ENCODE assay signal across 1 cellular context in the genomic region with DNA sequence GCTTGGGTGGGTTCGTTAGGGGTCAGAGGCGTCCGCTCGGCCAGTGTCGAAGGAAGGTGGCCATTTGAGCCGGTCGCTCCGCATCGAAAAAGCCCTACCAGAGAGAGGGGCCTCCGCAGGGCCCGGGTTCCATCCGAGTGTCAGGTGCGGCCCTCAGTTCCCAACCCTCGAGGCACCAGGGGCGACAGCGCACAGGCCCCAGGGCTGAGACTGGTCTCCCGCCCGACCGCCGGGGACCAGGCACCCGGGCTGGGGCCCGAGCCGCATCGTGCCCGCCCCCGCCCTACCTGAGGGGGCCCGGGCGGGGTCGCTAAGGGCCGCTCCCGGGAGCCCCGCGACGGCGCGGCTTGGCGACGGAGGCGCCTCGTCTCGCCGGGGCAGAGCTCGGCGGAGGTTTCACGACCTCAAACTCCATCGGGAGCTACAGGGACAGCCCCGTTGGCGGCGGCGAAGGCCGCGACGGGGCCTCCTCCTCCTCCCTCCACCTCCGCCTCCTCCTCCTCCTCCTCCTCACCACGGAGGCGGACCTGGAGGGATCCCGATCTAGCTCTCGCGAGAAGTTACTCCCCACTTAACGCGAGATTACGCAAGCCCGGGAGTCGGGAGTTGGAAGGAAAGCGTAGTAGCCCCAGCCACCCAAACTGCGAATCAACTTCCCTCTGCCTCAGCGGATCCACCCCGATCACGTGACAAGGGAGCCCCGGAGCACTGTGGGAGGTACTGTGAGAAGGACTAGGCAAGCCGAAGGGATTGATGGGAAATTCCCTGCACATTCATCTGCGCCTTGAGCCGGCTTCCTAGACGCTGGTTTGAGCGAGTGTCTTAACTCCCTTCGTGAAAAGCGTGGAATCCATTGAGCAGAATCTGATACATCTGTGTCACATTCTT.
A peak's percentile ranks its signal among the peaks of the same experiment; 100 is the strongest.
TF ChIP-seq lines count a peak whose summit lies in the region.

A gene with protein sequence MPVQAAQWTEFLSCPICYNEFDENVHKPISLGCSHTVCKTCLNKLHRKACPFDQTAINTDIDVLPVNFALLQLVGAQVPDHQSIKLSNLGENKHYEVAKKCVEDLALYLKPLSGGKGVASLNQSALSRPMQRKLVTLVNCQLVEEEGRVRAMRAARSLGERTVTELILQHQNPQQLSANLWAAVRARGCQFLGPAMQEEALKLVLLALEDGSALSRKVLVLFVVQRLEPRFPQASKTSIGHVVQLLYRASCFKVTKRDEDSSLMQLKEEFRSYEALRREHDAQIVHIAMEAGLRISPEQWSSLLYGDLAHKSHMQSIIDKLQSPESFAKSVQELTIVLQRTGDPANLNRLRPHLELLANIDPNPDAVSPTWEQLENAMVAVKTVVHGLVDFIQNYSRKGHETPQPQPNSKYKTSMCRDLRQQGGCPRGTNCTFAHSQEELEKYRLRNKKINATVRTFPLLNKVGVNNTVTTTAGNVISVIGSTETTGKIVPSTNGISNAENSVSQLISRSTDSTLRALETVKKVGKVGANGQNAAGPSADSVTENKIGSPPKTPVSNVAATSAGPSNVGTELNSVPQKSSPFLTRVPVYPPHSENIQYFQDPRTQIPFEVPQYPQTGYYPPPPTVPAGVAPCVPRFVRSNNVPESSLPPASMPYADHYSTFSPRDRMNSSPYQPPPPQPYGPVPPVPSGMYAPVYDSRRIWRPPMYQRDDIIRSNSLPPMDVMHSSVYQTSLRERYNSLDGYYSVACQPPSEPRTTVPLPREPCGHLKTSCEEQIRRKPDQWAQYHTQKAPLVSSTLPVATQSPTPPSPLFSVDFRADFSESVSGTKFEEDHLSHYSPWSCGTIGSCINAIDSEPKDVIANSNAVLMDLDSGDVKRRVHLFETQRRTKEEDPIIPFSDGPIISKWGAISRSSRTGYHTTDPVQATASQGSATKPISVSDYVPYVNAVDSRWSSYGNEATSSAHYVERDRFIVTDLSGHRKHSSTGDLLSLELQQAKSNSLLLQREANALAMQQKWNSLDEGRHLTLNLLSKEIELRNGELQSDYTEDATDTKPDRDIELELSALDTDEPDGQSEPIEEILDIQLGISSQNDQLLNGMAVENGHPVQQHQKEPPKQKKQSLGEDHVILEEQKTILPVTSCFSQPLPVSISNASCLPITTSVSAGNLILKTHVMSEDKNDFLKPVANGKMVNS (minus strand): TSS at position 537 of the 888 bp plus-strand sequence. CDS start 7,850 bp downstream, outside the sequence.

TF ChIP-seq in K562, 482 proteins besides CTCF, POLR2A, EP300 and RAD21 (continued from another document and continues in another):
- TF ChIP-seq, protein P1, sequence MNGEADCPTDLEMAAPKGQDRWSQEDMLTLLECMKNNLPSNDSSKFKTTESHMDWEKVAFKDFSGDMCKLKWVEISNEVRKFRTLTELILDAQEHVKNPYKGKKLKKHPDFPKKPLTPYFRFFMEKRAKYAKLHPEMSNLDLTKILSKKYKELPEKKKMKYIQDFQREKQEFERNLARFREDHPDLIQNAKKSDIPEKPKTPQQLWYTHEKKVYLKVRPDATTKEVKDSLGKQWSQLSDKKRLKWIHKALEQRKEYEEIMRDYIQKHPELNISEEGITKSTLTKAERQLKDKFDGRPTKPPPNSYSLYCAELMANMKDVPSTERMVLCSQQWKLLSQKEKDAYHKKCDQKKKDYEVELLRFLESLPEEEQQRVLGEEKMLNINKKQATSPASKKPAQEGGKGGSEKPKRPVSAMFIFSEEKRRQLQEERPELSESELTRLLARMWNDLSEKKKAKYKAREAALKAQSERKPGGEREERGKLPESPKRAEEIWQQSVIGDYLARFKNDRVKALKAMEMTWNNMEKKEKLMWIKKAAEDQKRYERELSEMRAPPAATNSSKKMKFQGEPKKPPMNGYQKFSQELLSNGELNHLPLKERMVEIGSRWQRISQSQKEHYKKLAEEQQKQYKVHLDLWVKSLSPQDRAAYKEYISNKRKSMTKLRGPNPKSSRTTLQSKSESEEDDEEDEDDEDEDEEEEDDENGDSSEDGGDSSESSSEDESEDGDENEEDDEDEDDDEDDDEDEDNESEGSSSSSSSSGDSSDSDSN (IDR thresholded peaks at IDR 0.05; ENCODE audit: borderline replicate concordance in 1 of 2, low read depth in 2 of 2, low read length in 2 of 2) = peak; percentile 52 to 84; a peak in 2 of 4 replicates
- TF ChIP-seq HMGN3 (IDR thresholded peaks at IDR 0.05; ENCODE audit: borderline replicate concordance, extremely low read depth, insufficient read length, low read depth, low read length) = peak; percentile 82
- TF ChIP-seq, protein P2, sequence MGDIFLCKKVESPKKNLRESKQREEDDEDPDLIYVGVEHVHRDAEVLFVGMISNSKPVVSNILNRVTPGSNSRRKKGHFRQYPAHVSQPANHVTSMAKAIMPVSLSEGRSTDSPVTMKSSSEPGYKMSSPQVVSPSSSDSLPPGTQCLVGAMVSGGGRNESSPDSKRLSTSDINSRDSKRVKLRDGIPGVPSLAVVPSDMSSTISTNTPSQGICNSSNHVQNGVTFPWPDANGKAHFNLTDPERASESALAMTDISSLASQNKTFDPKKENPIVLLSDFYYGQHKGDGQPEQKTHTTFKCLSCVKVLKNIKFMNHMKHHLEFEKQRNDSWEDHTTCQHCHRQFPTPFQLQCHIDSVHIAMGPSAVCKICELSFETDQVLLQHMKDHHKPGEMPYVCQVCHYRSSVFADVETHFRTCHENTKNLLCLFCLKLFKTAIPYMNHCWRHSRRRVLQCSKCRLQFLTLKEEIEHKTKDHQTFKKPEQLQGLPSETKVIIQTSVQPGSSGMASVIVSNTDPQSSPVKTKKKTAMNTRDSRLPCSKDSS (IDR thresholded peaks at IDR 0.05; ENCODE audit: low read depth, partially characterized antibody) = no peak
- TF ChIP-seq NR2F6 (CRISPR knock-in tag; IDR thresholded peaks at IDR 0.05) = no peak
- TF ChIP-seq PTRF (tag; IDR thresholded peaks at IDR 0.05) = no peak
- TF ChIP-seq, protein P3, sequence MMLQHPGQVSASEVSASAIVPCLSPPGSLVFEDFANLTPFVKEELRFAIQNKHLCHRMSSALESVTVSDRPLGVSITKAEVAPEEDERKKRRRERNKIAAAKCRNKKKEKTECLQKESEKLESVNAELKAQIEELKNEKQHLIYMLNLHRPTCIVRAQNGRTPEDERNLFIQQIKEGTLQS (IDR thresholded peaks at IDR 0.05) = peak; percentile 70
- TF ChIP-seq, protein P3 (CRISPR knock-in tag; conservative IDR thresholded peaks at IDR 0.05) = no peak
- TF ChIP-seq, protein P4, sequence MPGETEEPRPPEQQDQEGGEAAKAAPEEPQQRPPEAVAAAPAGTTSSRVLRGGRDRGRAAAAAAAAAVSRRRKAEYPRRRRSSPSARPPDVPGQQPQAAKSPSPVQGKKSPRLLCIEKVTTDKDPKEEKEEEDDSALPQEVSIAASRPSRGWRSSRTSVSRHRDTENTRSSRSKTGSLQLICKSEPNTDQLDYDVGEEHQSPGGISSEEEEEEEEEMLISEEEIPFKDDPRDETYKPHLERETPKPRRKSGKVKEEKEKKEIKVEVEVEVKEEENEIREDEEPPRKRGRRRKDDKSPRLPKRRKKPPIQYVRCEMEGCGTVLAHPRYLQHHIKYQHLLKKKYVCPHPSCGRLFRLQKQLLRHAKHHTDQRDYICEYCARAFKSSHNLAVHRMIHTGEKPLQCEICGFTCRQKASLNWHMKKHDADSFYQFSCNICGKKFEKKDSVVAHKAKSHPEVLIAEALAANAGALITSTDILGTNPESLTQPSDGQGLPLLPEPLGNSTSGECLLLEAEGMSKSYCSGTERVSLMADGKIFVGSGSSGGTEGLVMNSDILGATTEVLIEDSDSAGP (CRISPR knock-in tag; IDR thresholded peaks at IDR 0.05) = no peak
- TF ChIP-seq, protein P5, sequence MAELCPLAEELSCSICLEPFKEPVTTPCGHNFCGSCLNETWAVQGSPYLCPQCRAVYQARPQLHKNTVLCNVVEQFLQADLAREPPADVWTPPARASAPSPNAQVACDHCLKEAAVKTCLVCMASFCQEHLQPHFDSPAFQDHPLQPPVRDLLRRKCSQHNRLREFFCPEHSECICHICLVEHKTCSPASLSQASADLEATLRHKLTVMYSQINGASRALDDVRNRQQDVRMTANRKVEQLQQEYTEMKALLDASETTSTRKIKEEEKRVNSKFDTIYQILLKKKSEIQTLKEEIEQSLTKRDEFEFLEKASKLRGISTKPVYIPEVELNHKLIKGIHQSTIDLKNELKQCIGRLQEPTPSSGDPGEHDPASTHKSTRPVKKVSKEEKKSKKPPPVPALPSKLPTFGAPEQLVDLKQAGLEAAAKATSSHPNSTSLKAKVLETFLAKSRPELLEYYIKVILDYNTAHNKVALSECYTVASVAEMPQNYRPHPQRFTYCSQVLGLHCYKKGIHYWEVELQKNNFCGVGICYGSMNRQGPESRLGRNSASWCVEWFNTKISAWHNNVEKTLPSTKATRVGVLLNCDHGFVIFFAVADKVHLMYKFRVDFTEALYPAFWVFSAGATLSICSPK (IDR thresholded peaks at IDR 0.05; ENCODE audit: borderline replicate concordance) = no peak
- peak; percentile 73 for TF ChIP-seq PCBP1 (IDR thresholded peaks at IDR 0.05; ENCODE audit: low read depth, low read length, poor library complexity, severe bottlenecking)
- no peak for TF ChIP-seq NCOA2 (IDR thresholded peaks at IDR 0.05; ENCODE audit: partially characterized antibody in 2 of 2)
- 0 out of 2 replicates have a peak, but pooled peaks have one; percentile 48 for TF ChIP-seq GATAD2B (IDR thresholded peaks at IDR 0.05; ENCODE audit: borderline replicate concordance)
- TF ChIP-seq RCOR1 (IDR thresholded peaks at IDR 0.05; ENCODE audit: borderline replicate concordance in 1 of 2, low read depth in 2 of 2, low read length in 2 of 2) = peak in 1 of 2 experiments; percentile 100; a peak in 2 of 4 replicates
- TF ChIP-seq, protein P6, sequence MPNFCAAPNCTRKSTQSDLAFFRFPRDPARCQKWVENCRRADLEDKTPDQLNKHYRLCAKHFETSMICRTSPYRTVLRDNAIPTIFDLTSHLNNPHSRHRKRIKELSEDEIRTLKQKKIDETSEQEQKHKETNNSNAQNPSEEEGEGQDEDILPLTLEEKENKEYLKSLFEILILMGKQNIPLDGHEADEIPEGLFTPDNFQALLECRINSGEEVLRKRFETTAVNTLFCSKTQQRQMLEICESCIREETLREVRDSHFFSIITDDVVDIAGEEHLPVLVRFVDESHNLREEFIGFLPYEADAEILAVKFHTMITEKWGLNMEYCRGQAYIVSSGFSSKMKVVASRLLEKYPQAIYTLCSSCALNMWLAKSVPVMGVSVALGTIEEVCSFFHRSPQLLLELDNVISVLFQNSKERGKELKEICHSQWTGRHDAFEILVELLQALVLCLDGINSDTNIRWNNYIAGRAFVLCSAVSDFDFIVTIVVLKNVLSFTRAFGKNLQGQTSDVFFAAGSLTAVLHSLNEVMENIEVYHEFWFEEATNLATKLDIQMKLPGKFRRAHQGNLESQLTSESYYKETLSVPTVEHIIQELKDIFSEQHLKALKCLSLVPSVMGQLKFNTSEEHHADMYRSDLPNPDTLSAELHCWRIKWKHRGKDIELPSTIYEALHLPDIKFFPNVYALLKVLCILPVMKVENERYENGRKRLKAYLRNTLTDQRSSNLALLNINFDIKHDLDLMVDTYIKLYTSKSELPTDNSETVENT (CRISPR knock-in tag; IDR thresholded peaks at IDR 0.05) = peak; percentile 93; the same call in 1 of the 2 replicates
- TF ChIP-seq ZBED1 (IDR thresholded peaks at IDR 0.05) = no peak
- TF ChIP-seq, protein P7, sequence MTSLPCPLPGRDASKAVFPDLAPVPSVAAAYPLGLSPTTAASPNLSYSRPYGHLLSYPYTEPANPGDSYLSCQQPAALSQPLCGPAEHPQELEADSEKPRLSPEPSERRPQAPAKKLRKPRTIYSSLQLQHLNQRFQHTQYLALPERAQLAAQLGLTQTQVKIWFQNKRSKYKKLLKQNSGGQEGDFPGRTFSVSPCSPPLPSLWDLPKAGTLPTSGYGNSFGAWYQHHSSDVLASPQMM (CRISPR knock-in tag; IDR thresholded peaks at IDR 0.05) = no peak
- no peak for TF ChIP-seq ZNF780A (CRISPR knock-in tag; IDR thresholded peaks at IDR 0.05)
- TF ChIP-seq TOE1 (IDR thresholded peaks at IDR 0.05; ENCODE audit: borderline replicate concordance) = peak; percentile 100
- no peak for TF ChIP-seq TOE1 (CRISPR knock-in tag; IDR thresholded peaks at IDR 0.05; ENCODE audit: borderline replicate concordance, low read depth)
- TF ChIP-seq ARHGAP35 (IDR thresholded peaks at IDR 0.05; ENCODE audit: partially characterized antibody) = peak; percentile 95
- peak; percentile 89 for TF ChIP-seq HNRNPLL (IDR thresholded peaks at IDR 0.05; ENCODE audit: low read depth, low read length, poor library complexity, severe bottlenecking)
- TF ChIP-seq, protein P8, sequence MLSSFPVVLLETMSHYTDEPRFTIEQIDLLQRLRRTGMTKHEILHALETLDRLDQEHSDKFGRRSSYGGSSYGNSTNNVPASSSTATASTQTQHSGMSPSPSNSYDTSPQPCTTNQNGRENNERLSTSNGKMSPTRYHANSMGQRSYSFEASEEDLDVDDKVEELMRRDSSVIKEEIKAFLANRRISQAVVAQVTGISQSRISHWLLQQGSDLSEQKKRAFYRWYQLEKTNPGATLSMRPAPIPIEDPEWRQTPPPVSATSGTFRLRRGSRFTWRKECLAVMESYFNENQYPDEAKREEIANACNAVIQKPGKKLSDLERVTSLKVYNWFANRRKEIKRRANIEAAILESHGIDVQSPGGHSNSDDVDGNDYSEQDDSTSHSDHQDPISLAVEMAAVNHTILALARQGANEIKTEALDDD (IDR thresholded peaks at IDR 0.05) = peak; percentile 30; the same call in 1 of the 2 replicates
- peak; percentile 90 for TF ChIP-seq KDM5B (IDR thresholded peaks at IDR 0.05; ENCODE audit: insufficient replicate concordance, low read depth, low read length)
- TF ChIP-seq ELF1 (tag; IDR thresholded peaks at IDR 0.05) = peak; percentile 71; the same call in 1 of the 2 replicates
- TF ChIP-seq, protein P9, sequence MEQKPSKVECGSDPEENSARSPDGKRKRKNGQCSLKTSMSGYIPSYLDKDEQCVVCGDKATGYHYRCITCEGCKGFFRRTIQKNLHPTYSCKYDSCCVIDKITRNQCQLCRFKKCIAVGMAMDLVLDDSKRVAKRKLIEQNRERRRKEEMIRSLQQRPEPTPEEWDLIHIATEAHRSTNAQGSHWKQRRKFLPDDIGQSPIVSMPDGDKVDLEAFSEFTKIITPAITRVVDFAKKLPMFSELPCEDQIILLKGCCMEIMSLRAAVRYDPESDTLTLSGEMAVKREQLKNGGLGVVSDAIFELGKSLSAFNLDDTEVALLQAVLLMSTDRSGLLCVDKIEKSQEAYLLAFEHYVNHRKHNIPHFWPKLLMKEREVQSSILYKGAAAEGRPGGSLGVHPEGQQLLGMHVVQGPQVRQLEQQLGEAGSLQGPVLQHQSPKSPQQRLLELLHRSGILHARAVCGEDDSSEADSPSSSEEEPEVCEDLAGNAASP (IDR thresholded peaks at IDR 0.05) = no peak
- peak; percentile 46; the same call in 1 of the 2 replicates for TF ChIP-seq L3MBTL2 (IDR thresholded peaks at IDR 0.05)
- no peak for TF ChIP-seq GABPB2 (CRISPR knock-in tag; conservative IDR thresholded peaks at IDR 0.05)
- TF ChIP-seq SMAD1 (IDR thresholded peaks at IDR 0.05; ENCODE audit: low read depth, low read length, partially characterized antibody) = peak; percentile 74
- TF ChIP-seq LEF1 (IDR thresholded peaks at IDR 0.05) = no peak
- no peak for TF ChIP-seq KHSRP (IDR thresholded peaks at IDR 0.05)
- TF ChIP-seq, protein P10, sequence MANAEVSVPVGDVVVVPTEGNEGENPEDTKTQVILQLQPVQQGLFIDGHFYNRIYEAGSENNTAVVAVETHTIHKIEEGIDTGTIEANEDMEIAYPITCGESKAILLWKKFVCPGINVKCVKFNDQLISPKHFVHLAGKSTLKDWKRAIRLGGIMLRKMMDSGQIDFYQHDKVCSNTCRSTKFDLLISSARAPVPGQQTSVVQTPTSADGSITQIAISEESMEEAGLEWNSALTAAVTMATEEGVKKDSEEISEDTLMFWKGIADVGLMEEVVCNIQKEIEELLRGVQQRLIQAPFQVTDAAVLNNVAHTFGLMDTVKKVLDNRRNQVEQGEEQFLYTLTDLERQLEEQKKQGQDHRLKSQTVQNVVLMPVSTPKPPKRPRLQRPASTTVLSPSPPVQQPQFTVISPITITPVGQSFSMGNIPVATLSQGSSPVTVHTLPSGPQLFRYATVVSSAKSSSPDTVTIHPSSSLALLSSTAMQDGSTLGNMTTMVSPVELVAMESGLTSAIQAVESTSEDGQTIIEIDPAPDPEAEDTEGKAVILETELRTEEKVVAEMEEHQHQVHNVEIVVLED (CRISPR knock-in tag; IDR thresholded peaks at IDR 0.05) = peak; percentile 60
